ENCODE assay signal across 10 cellular contexts in the genomic region with DNA sequence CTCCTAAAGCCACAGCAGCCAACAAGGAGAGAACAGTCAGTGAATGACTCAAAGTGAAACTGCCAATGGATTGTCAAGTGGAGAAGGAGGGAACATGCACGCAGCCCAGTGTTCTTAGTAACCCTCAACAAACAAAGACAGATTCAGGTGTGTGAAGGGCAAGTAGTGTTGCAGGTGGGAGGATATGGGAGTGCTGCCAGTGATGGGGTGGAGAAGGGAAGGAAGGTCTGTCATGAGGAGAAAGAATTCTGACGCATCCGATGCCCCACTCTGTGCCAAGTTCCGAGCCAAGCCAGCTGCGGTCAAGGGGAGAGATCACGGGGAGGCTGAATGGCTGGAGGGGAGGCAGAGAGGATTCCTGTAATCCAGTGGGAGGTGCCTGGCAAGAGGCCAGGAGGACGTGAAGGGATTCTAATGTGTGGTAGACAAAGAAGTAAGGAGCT. TPM values are rescaled to one million over a fixed set of nuclear protein-coding genes. Genes with fewer than 3 reads are reported as not detected.
DNase-seq lines count a peak whose midpoint lies in the region; ATAC-seq and TF ChIP-seq lines count a peak whose summit lies in the region.
"Had no signal": no experiment of that assay in that cellular context is flagged by ENCODE, and none has a peak within 500 bp of the region (broad histone marks: within the 10 kb centered on the region; RNA-seq: fewer than 3 reads in every experiment).

No MANE protein-coding gene starts in this region.

- H3K18ac ChIP-seq in IMR-90 (ENCODE audit: low read depth, low read length) = no peak overlapping the region

- no peak for ATAC-seq in IMR-90 (ENCODE audit: low read depth)
- peak; percentile 33 for ATAC-seq in PC-3
- peak; percentile 94 for ATAC-seq in foreskin keratinocyte
- ATAC-seq in gastrocnemius medialis = no peak
- ATAC-seq in HG03460 (IDR thresholded peaks at IDR 0.05; ENCODE audit: unreplicated experiment) = no peak

- no peak overlapping the region for H3K14ac ChIP-seq in IMR-90 (replicated peaks; ENCODE audit: low read depth, low read length)

- no peak overlapping the region for H3K4me3 Mint-ChIP-seq in activated naive CD8-positive, alpha-beta T cell treated with anti-CD3 and anti-CD28 coated beads for 36 hours

- H4K5ac ChIP-seq in IMR-90 (ENCODE audit: low read depth, low read length) = no peak overlapping the region

- no peaks in the 10 kb centered on the region for H3K9me3 ChIP-seq in IMR-90 (ENCODE audit: control insufficient read depth, insufficient read depth, low read length)
- no peaks in the 10 kb centered on the region for H3K9me3 ChIP-seq in PC-3 (ENCODE audit: low read length)
- no peaks in the 10 kb centered on the region for H3K9me3 ChIP-seq in gastrocnemius medialis

- TF ChIP-seq CTCF in IMR-90 (conservative IDR thresholded peaks at IDR 0.05; ENCODE audit: low read depth, low read length) (no peak), PC-3 (conservative IDR thresholded peaks at IDR 0.05; ENCODE audit: low read depth, low read length) (no peak), foreskin keratinocyte (conservative IDR thresholded peaks at IDR 0.05) (no peak), gastrocnemius medialis (IDR thresholded peaks at IDR 0.05 in 4 of 5, conservative IDR thresholded peaks at IDR 0.05 in 1 of 5) (no peak)

- H3K4me1 Mint-ChIP-seq in activated naive CD8-positive, alpha-beta T cell treated with anti-CD3 and anti-CD28 coated beads for 36 hours = peaks cover 19% of the 10 kb centered on the region

- H3K27me3 ChIP-seq in IMR-90 (ENCODE audit: control insufficient read depth, insufficient read depth, low read length) = no peaks in the 10 kb centered on the region
- no peaks in the 10 kb centered on the region for H3K27me3 ChIP-seq in PC-3 (ENCODE audit: low read length)
- H3K27me3 ChIP-seq in foreskin keratinocyte = no peaks in the 10 kb centered on the region
- no peaks in the 10 kb centered on the region for H3K27me3 ChIP-seq in gastrocnemius medialis

- CTCF ChIA-PET in IMR-90 (lab: Yijun Ruan, JAX) = no interaction called here
- CTCF ChIA-PET in PC-3 (lab: Charles Lee) = no interaction called here

- in situ Hi-C loops in IMR-90 (cut with MboI; ENCODE audit: low sequenced_read_pairs) = no loop called here
- in situ Hi-C loops in gastrocnemius medialis (cut with MboI; ENCODE audit: low sequenced_read_pairs in 4 of 4) = loop anchor here in 2 of 4 donors (25.0 kb wide), 2 partner anchors 856 to 881 kb away; no protein-coding TSS in a partner anchor

- H3F3A ChIP-seq in PC-3 (ENCODE audit: low read length, unreplicated experiment) = no peaks in the 10 kb centered on the region

- H3K9me2 ChIP-seq in PC-3 (replicated peaks; ENCODE audit: low read length) = no peaks in the 10 kb centered on the region

- 0 out of 4 replicates have a peak overlapping the region, but pooled peaks of 1 of the 2 experiments have one; percentile 2 for H4K8ac ChIP-seq in IMR-90 (ENCODE audit: low read depth in 2 of 2, low read length in 2 of 2)

- no peak overlapping the region for H2AK5ac ChIP-seq in IMR-90 (ENCODE audit: low read depth, low read length)

- H3K4ac ChIP-seq in IMR-90 (ENCODE audit: low read depth, low read length) = no peak overlapping the region

- H3K36me3 ChIP-seq in IMR-90 (ENCODE audit: control insufficient read depth, insufficient read depth, low read length) = no peaks in the 10 kb centered on the region; the same call in 1 of the 2 replicates
- no peaks in the 10 kb centered on the region for H3K36me3 ChIP-seq in PC-3 (ENCODE audit: low read depth, low read length)
- no peaks in the 10 kb centered on the region for H3K36me3 ChIP-seq in gastrocnemius medialis

- TF ChIP-seq POLR2A in IMR-90 (IDR thresholded peaks at IDR 0.05; ENCODE audit: low read depth, low read length) (no peak), gastrocnemius medialis (IDR thresholded peaks at IDR 0.05) (peak in 1 of 2 donors; percentile 8)

- H2BK20ac ChIP-seq in IMR-90 (ENCODE audit: low read depth, low read length) = no peak overlapping the region

- no peak overlapping the region for H3K27ac Mint-ChIP-seq in activated naive CD8-positive, alpha-beta T cell treated with anti-CD3 and anti-CD28 coated beads for 36 hours

- DNase-seq in IMR-90 = no peak
- DNase-seq in PC-3 = peak; percentile 35
- DNase-seq in foreskin keratinocyte = peak; percentile 100
- DNase-seq in gastrocnemius medialis = peak in 1 of 2 donors; percentile 50
- no peak for DNase-seq in activated naive CD8-positive, alpha-beta T cell treated with anti-CD3 and anti-CD28 coated beads for 36 hours
- no peak for DNase-seq in NCI-H1092 treated with DMSO at 0.1 percent for 48 hours (lab: John Stamatoyannopoulos, UW)
- no peak for DNase-seq in midbrain (lab: John Stamatoyannopoulos, UW)
- DNase-seq: activated CD8-positive, alpha-beta memory T cell treated with anti-CD3 and anti-CD28 coated beads, Interleukin-2, amount 50 U/mL, for 48 hours; hippocampal formation had no signal

- no peak overlapping the region for H2BK120ac ChIP-seq in IMR-90 (ENCODE audit: low read depth, low read length)

- BruUV-seq in IMR-90 (replicated peaks; lab: Mats Ljungman, UMichigan) (no TSS peak), PC-3 (replicated peaks; lab: Mats Ljungman, UMichigan) (no TSS peak)

- no peaks in the 10 kb centered on the region for H3K9me3 Mint-ChIP-seq in activated naive CD8-positive, alpha-beta T cell treated with anti-CD3 and anti-CD28 coated beads for 36 hours

- H2AK9ac ChIP-seq in IMR-90 (replicated peaks; ENCODE audit: low read depth, low read length, poor library complexity) = peak overlapping the region; percentile 32

- H4K91ac ChIP-seq in IMR-90 (ENCODE audit: insufficient read depth, low read depth, low read length) = no peak overlapping the region

- intact Hi-C loops in IMR-90 (cut with micrococcal nuclease) (no loop called here), PC-3 (cut with micrococcal nuclease) (no loop called here), gastrocnemius medialis (cut with DNase I; ENCODE audit: low total_unique reads) (no loop called here)

- no peak for TF ChIP-seq RAD21 in IMR-90 (IDR thresholded peaks at IDR 0.05; ENCODE audit: low read length)

- H4K20me1 ChIP-seq in IMR-90 (ENCODE audit: insufficient read depth, low read length) (peaks cover 41% of the 10 kb centered on the region), PC-3 (ENCODE audit: low read length) (no peaks in the 10 kb centered on the region)

- H3K23ac ChIP-seq in IMR-90 (ENCODE audit: low read depth, low read length) = no peak overlapping the region

- no peaks in the 10 kb centered on the region for H3K27me3 Mint-ChIP-seq in activated naive CD8-positive, alpha-beta T cell treated with anti-CD3 and anti-CD28 coated beads for 36 hours

- H3K79me2 ChIP-seq in PC-3 (ENCODE audit: low read length) = no peaks in the 10 kb centered on the region

- H3K4me3 ChIP-seq in IMR-90 (ENCODE audit: insufficient read depth, low read depth, low read length) (no peak overlapping the region), PC-3 (ENCODE audit: low read length) (no peak overlapping the region), gastrocnemius medialis (no peak overlapping the region)

- peaks cover 21% of the 10 kb centered on the region for H3K9me1 ChIP-seq in IMR-90 (ENCODE audit: insufficient read depth, low read length)

- H3K4me2 ChIP-seq in IMR-90 (ENCODE audit: low read depth, low read length) = no peak overlapping the region
- no peak overlapping the region for H3K4me2 ChIP-seq in PC-3 (ENCODE audit: low read length)

- no peak overlapping the region for H2BK15ac ChIP-seq in IMR-90 (ENCODE audit: low read depth, low read length)

- no peak overlapping the region for H3K9ac ChIP-seq in IMR-90 (ENCODE audit: low read depth, low read length)
- H3K9ac ChIP-seq in PC-3 (ENCODE audit: low read length) = no peak overlapping the region

- H3K27ac ChIP-seq in IMR-90 (ENCODE audit: insufficient read depth, low read length) = no peak overlapping the region
- H3K27ac ChIP-seq in PC-3 (ENCODE audit: low read length) = no peak overlapping the region
- peak overlapping the region; percentile 91 for H3K27ac ChIP-seq in foreskin keratinocyte
- peak overlapping the region; percentile 75 to 99 (median 96) for H3K27ac ChIP-seq in gastrocnemius medialis

- no peak overlapping the region for H2BK5ac ChIP-seq in IMR-90 (ENCODE audit: low read depth, low read length, poor library complexity, severe bottlenecking)

- peaks cover 8% of the 10 kb centered on the region for H3K4me1 ChIP-seq in IMR-90 (ENCODE audit: control insufficient read depth, insufficient read depth, low read length)
- no peaks in the 10 kb centered on the region for H3K4me1 ChIP-seq in PC-3 (ENCODE audit: insufficient read depth, low read length)
- peaks cover 19% of the 10 kb centered on the region for H3K4me1 ChIP-seq in foreskin keratinocyte
- H3K4me1 ChIP-seq in gastrocnemius medialis = peaks cover 86 to 95% of the 10 kb centered on the region in 2 donors

- WGBS in IMR-90 (ENCODE audit: extremely low coverage in 2 of 2, insufficient read length in 1 of 2), 2 experiments = 100% methylated on average over 1 of the region's 7 CpGs; no CpG with 5 or more reads in 1 of the 2 experiments

- peaks cover 53 to 85% of the 10 kb centered on the region in 2 experiments for H3K79me1 ChIP-seq in IMR-90 (ENCODE audit: low read depth in 1 of 2, low read length in 2 of 2)

- dilution Hi-C loops in IMR-90 (cut with HindIII; ENCODE audit: low sequenced_read_pairs, unreplicated experiment) = no loop called here

- peaks cover 6% of the 10 kb centered on the region for H3K36me3 Mint-ChIP-seq in activated naive CD8-positive, alpha-beta T cell treated with anti-CD3 and anti-CD28 coated beads for 36 hours

- no peak overlapping the region for H3K56ac ChIP-seq in IMR-90 (ENCODE audit: extremely low read depth, insufficient read depth, low read length)

- POLR2A ChIA-PET in IMR-90 (lab: Charles Lee; ENCODE audit: unreplicated experiment) = no interaction called here
- POLR2A ChIA-PET in PC-3 (lab: Charles Lee; ENCODE audit: unreplicated experiment) = no interaction called here

- H2AFZ ChIP-seq in IMR-90 (replicated peaks; ENCODE audit: low read length, poor library complexity) (peak overlapping the region; percentile 6), PC-3 (ENCODE audit: low read length) (no peak overlapping the region)

TF ChIP-seq in IMR-90, 13 proteins besides CTCF, POLR2A, EP300 and RAD21 (continues in another document):
- TF ChIP-seq NFE2L2 (IDR thresholded peaks at IDR 0.05; ENCODE audit: low read depth, low read length) (no peak), MAZ (IDR thresholded peaks at IDR 0.05; ENCODE audit: borderline replicate concordance, low read depth, low read length) (no peak), CEBPB (IDR thresholded peaks at IDR 0.05; ENCODE audit: low read depth, low read length) (no peak), RFX5 (IDR thresholded peaks at IDR 0.05; ENCODE audit: low read depth, low read length) (no peak)

RNA-seq across cellular contexts. Expression of gene CAST, which starts 56.5 kb away (rescaled TPM):
- total RNA-seq in IMR-90 (2012; rRNA removed) (128 and 183 TPM in 2 replicates), PC-3 (2014; rRNA removed) (64.4 and 73.2 TPM in 2 replicates), foreskin keratinocyte (219 and 253 TPM in 2 replicates), gastrocnemius medialis (100 to 1,000 TPM; 321 to 971 (median 445) TPM)
- polyA plus RNA-seq in IMR-90 (2012; rRNA removed) (81.9 and 91.3 TPM in 2 replicates), foreskin keratinocyte (71.4 and 87.8 TPM in 2 replicates)
- 31.1 and 42.0 TPM in 2 replicates for polyA plus RNA-seq in IMR-90 (2012; cell fraction: cytosol; rRNA removed)
- polyA plus RNA-seq in IMR-90 (2012; cell fraction: nucleus; rRNA removed; ENCODE audit: low replicate concordance) = 19.8 and 93.2 TPM in 2 replicates
- 100 to 1,000 TPM; 121 to 123 TPM for total RNA-seq in activated naive CD8-positive, alpha-beta T cell treated with anti-CD3 and anti-CD28 coated beads for 36 hours

Comparison
In these comparisons a context has a peak if more than half of its experiments do, and no peak if none do; other contexts are left out.
1. ATAC-seq: peak in PC-3 (single experiment) and foreskin keratinocyte (single experiment); none in IMR-90 (single experiment), gastrocnemius medialis (0 of 2) and HG03460 (single experiment).
2. DNase-seq: peak in PC-3 (single experiment) and foreskin keratinocyte (2 of 2); none in IMR-90 (single experiment), activated naive CD8-positive, alpha-beta T cell treated with anti-CD3 and anti-CD28 coated beads for 36 hours (single experiment), NCI-H1092 treated with DMSO at 0.1 percent for 48 hours (single experiment) and midbrain (single experiment).
3. H3K27ac ChIP-seq: peak in foreskin keratinocyte (single experiment) and gastrocnemius medialis (4 of 4); none in IMR-90 (single experiment) and PC-3 (single experiment).